Comparison of ENCODE assay signal across 22 cellular contexts in genomic region chr2:136801628-136802027, GRCh38. TPM values are rescaled to one million over a fixed set of nuclear protein-coding genes. Genes with fewer than 3 reads are reported as not detected.
"Had no signal": no experiment of that assay in that cellular context is flagged by ENCODE, and none has a peak within 500 bp of the region (broad histone marks: within the 10 kb centered on the region; RNA-seq: fewer than 3 reads in every experiment).

No MANE protein-coding gene starts in this region.

- ATAC-seq: esophagus mucosa; gastroesophageal sphincter; naive thymus-derived CD4-positive, alpha-beta T cell had no signal

- H3K36me3 ChIP-seq: breast epithelium, gastroesophageal sphincter, left ventricle myocardium inferior, thoracic aorta, vagina had no signal

- H3K4me3 ChIP-seq: breast epithelium, gastroesophageal sphincter, left ventricle myocardium inferior, thoracic aorta, vagina had no signal

- H3K4me1 ChIP-seq: breast epithelium, gastroesophageal sphincter, left ventricle myocardium inferior, vagina had no signal

- H3K9me3 ChIP-seq: thoracic aorta, vagina had no signal

- H3K27ac ChIP-seq: breast epithelium, gastroesophageal sphincter, left ventricle myocardium inferior, thoracic aorta, vagina had no signal

- H3K27me3 ChIP-seq: breast epithelium, gastroesophageal sphincter, vagina had no signal

- DNase-seq: activated CD4-positive, alpha-beta memory T cell treated with anti-CD3 and anti-CD28 coated beads for 36 hours; activated CD4-positive, alpha-beta T cell treated with anti-CD3 and anti-CD28 coated beads for 48 hours; activated naive CD4-positive, alpha-beta T cell treated with Interleukin-2 at 50 U/mL for 16 hours; activated naive CD8-positive, alpha-beta T cell treated with anti-CD3 and anti-CD28 coated beads for 36 hours; activated T-cell treated with anti-CD3 and anti-CD28 coated beads, Interleukin-2, amount 50 U/mL, for 48 hours; amniotic stem cell; effector memory CD4-positive, alpha-beta T cell; head of caudate nucleus; hypothalamus; left ventricle myocardium inferior; naive thymus-derived CD4-positive, alpha-beta T cell; stimulated activated CD4-positive, alpha-beta T cell treated with anti-CD3 and anti-CD28 coated beads, Interleukin-2, amount 100 ng/mL, for 48 hours; stimulated activated CD8-positive, alpha-beta memory T cell treated with anti-CD3 and anti-CD28 coated beads, Interleukin-4, amount 100 ng/mL, for 48 hours; stimulated activated naive CD4-positive, alpha-beta T cell had no signal

RNA-seq across cellular contexts. Expression of gene THSD7B, which starts 36.3 kb away (rescaled TPM):
- total RNA-seq: activated CD4-positive, alpha-beta memory T cell treated with anti-CD3 and anti-CD28 coated beads for 36 hours; activated naive CD8-positive, alpha-beta T cell treated with anti-CD3 and anti-CD28 coated beads for 36 hours; dermis microvascular lymphatic vessel endothelial cell; lung microvascular endothelial cell; naive thymus-derived CD4-positive, alpha-beta T cell; osteocyte had no signal
- polyA plus RNA-seq: naive thymus-derived CD4-positive, alpha-beta T cell had no signal
